In genomic region chr18:12946549-12947354, GRCh38 we compare ENCODE assay signal across 1 cellular context.
TF ChIP-seq lines count a peak whose summit lies in the region.

No MANE protein-coding gene starts in this region.

TF ChIP-seq in K562, 482 proteins besides CTCF, POLR2A, EP300 and RAD21 (continued from another document and continues in another):
- TF ChIP-seq ESRRA (IDR thresholded peaks at IDR 0.05; ENCODE audit: borderline replicate concordance, low read depth): peak; percentile 36; the same call in 1 of the 2 replicates
- TF ChIP-seq TEAD4 (IDR thresholded peaks at IDR 0.05; ENCODE audit: low read length): peak; percentile 39; the same call in 1 of the 2 replicates
- TF ChIP-seq TEAD4 (CRISPR knock-in tag; IDR thresholded peaks at IDR 0.05; ENCODE audit: borderline replicate concordance): no peak
- TF ChIP-seq KLF6 (CRISPR knock-in tag; IDR thresholded peaks at IDR 0.05; ENCODE audit: borderline replicate concordance): no peak
- TF ChIP-seq ZBTB26 (CRISPR knock-in tag; IDR thresholded peaks at IDR 0.05): no peak
- peak in 1 of 2 experiments; percentile 30; a peak in 1 of 4 replicates for TF ChIP-seq MAZ (CRISPR knock-in tag; conservative IDR thresholded peaks at IDR 0.05 in 1 of 2, IDR thresholded peaks at IDR 0.05 in 1 of 2)
- TF ChIP-seq ATF4 (CRISPR knock-in tag; IDR thresholded peaks at IDR 0.05): no peak
- no peak for TF ChIP-seq ASH1L (IDR thresholded peaks at IDR 0.05; ENCODE audit: borderline replicate concordance, low read depth, partially characterized antibody)
- no peak for TF ChIP-seq CHCHD3 (CRISPR knock-in tag; IDR thresholded peaks at IDR 0.05)
- TF ChIP-seq IRF1 (CRISPR knock-in tag; IDR thresholded peaks at IDR 0.05; ENCODE audit: borderline replicate concordance): no peak
- TF ChIP-seq CTBP1 (IDR thresholded peaks at IDR 0.05; ENCODE audit: borderline replicate concordance): 0 out of 2 replicates have a peak, but pooled peaks have one; percentile 10
- TF ChIP-seq SPI1 (IDR thresholded peaks at IDR 0.05; ENCODE audit: borderline replicate concordance, low read depth, low read length): peak; percentile 38; the same call in 1 of the 2 replicates
- TF ChIP-seq PML (IDR thresholded peaks at IDR 0.05; ENCODE audit: low read length): no peak; the same call in 1 of the 2 replicates
- no peak for TF ChIP-seq ZFP36 (IDR thresholded peaks at IDR 0.05; ENCODE audit: low read depth, low read length, partially characterized antibody)
- no peak for TF ChIP-seq ZNF347 (CRISPR knock-in tag; IDR thresholded peaks at IDR 0.05; ENCODE audit: low read depth)
- TF ChIP-seq PTBP1 (IDR thresholded peaks at IDR 0.05; ENCODE audit: low read depth, low read length): no peak
- no peak for TF ChIP-seq RBM15 (IDR thresholded peaks at IDR 0.05; ENCODE audit: insufficient read depth, low read length)
- TF ChIP-seq KHSRP (IDR thresholded peaks at IDR 0.05): no peak
- no peak for TF ChIP-seq RBBP5 (IDR thresholded peaks at IDR 0.05; ENCODE audit: borderline replicate concordance, insufficient read depth, low read length, poor library complexity, severe bottlenecking)
- peak; percentile 33 for TF ChIP-seq HNRNPLL (IDR thresholded peaks at IDR 0.05; ENCODE audit: low read depth, low read length, poor library complexity, severe bottlenecking)
- TF ChIP-seq NRF1 (conservative IDR thresholded peaks at IDR 0.05 in 1 of 2, IDR thresholded peaks at IDR 0.05 in 1 of 2): no peak
- no peak for TF ChIP-seq PTTG1 (tag; IDR thresholded peaks at IDR 0.05; ENCODE audit: low read depth)
- TF ChIP-seq CEBPG (CRISPR knock-in tag; IDR thresholded peaks at IDR 0.05): peak; percentile 48; the same call in 1 of the 2 replicates
- TF ChIP-seq CEBPG (tag; conservative IDR thresholded peaks at IDR 0.05 in 1 of 2, IDR thresholded peaks at IDR 0.05 in 1 of 2): peak in 1 of 2 experiments; percentile 68; a peak in 2 of 4 replicates
- no peak for TF ChIP-seq PHB (CRISPR knock-in tag; IDR thresholded peaks at IDR 0.05)
- no peak for TF ChIP-seq ZNF175 (CRISPR knock-in tag; IDR thresholded peaks at IDR 0.05; ENCODE audit: low read depth)
- TF ChIP-seq KDM5B (IDR thresholded peaks at IDR 0.05; ENCODE audit: insufficient replicate concordance, low read depth, low read length): no peak
- TF ChIP-seq TCFL5 (CRISPR knock-in tag; conservative IDR thresholded peaks at IDR 0.05): no peak
- TF ChIP-seq CBFA2T3 (IDR thresholded peaks at IDR 0.05): 0 out of 2 replicates have a peak, but pooled peaks have one; percentile 11
- TF ChIP-seq ZNF165 (CRISPR knock-in tag; IDR thresholded peaks at IDR 0.05; ENCODE audit: borderline replicate concordance): no peak
- 0 out of 4 replicates have a peak, but pooled peaks of 1 of the 2 experiments have one; percentile 39 for TF ChIP-seq ZNF639 (CRISPR knock-in tag; conservative IDR thresholded peaks at IDR 0.05 in 1 of 2, IDR thresholded peaks at IDR 0.05 in 1 of 2)
- no peak for TF ChIP-seq TFE3 (CRISPR knock-in tag; IDR thresholded peaks at IDR 0.05)
- no peak for TF ChIP-seq FOXK1 (CRISPR knock-in tag; IDR thresholded peaks at IDR 0.05; ENCODE audit: borderline replicate concordance)
- no peak for TF ChIP-seq KLF1 (tag; IDR thresholded peaks at IDR 0.05)
- no peak for TF ChIP-seq HEY1 (CRISPR knock-in tag; IDR thresholded peaks at IDR 0.05; ENCODE audit: borderline replicate concordance)
- TF ChIP-seq MBD2 (IDR thresholded peaks at IDR 0.05; ENCODE audit: borderline replicate concordance, low read depth): no peak
- 0 out of 2 replicates have a peak, but pooled peaks have one; percentile 19 for TF ChIP-seq ZBTB40 (IDR thresholded peaks at IDR 0.05)
- no peak for TF ChIP-seq ZBTB40 (CRISPR knock-in tag; IDR thresholded peaks at IDR 0.05)
- TF ChIP-seq SIN3B (IDR thresholded peaks at IDR 0.05; ENCODE audit: low read depth): no peak
- TF ChIP-seq ATF3 (IDR thresholded peaks at IDR 0.05): peak; percentile 49; the same call in 1 of the 2 replicates
- TF ChIP-seq ATF3 (CRISPR knock-in tag; conservative IDR thresholded peaks at IDR 0.05): no peak
- TF ChIP-seq EP400 (IDR thresholded peaks at IDR 0.05): peak; percentile 58; the same call in 1 of the 2 replicates
- TF ChIP-seq ZNF449 (CRISPR knock-in tag; IDR thresholded peaks at IDR 0.05): no peak
- no peak for TF ChIP-seq FOXK2 (conservative IDR thresholded peaks at IDR 0.05 in 1 of 2, IDR thresholded peaks at IDR 0.05 in 1 of 2; ENCODE audit: low read depth in 2 of 2)
- no peak for TF ChIP-seq DMBX1 (CRISPR knock-in tag; IDR thresholded peaks at IDR 0.05; ENCODE audit: borderline replicate concordance)
- TF ChIP-seq ZBTB9 (CRISPR knock-in tag; IDR thresholded peaks at IDR 0.05): no peak
